In the genomic region with DNA sequence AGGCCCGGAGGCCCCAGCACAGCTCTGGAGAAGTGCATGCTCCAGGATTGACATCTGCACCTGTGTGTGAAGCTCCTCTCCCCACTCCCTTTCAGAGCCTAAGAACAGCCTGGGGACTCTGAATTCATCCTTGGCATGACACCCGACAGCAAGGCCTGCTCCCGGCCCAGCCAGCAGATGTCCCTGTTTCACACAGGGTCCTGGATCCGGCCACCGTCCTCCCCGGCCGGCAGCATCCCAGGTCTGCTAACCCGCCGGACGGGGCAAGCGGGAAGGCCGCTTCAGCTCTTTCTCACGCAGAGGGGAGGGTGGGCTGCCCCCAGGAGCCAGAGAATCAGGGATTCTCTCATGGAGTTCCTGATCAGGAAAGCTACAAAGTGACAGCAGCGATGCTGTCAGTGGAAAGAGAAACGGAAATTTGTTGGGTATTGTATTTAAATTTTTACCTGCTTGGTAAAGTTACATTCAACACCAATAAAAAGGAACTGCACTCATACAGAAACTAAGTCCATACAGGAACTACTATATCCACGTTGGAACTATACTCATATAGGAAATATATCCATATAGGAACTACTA, we compare ENCODE assay signal across 11 cellular contexts.
DNase-seq lines count a peak whose midpoint lies in the region; ATAC-seq and TF ChIP-seq lines count a peak whose summit lies in the region.
"Had no signal": no experiment of that assay in that cellular context is flagged by ENCODE, and none has a peak within 500 bp of the region (broad histone marks: within the 10 kb centered on the region; RNA-seq: fewer than 3 reads in every experiment).

No MANE protein-coding gene starts in this region.

- POLR2A ChIA-PET in MCF 10A (lab: Yijun Ruan, JAX) = no interaction called here

- no peaks in the 10 kb centered on the region for H3K27me3 Mint-ChIP-seq in MCF 10A (ENCODE audit: insufficient read depth, unreplicated experiment)
- H3K27me3 Mint-ChIP-seq in nephron (ENCODE audit: low read depth) = peaks cover 36% of the 10 kb centered on the region
- H3K27me3 Mint-ChIP-seq in mesothelial cell of epicardium (ENCODE audit: low read depth) = peaks cover 36% of the 10 kb centered on the region

- H3K4me3 ChIP-seq in NB4 (ENCODE audit: low read depth, low read length) = no peak overlapping the region
- H3K4me3 ChIP-seq: sigmoid colon had no signal

- CTCF ChIA-PET in MCF 10A (lab: Yijun Ruan, JAX) = interaction anchor here (0.6 to 0.7 kb wide), 3 partner anchors 13 to 484 kb away, joined by 3 to 4 read pairs (median 3); no protein-coding TSS in a partner anchor

- H3K36me3 Mint-ChIP-seq in MCF 10A (ENCODE audit: insufficient read depth, unreplicated experiment) (no peaks in the 10 kb centered on the region), nephron (ENCODE audit: low read depth) (no peaks in the 10 kb centered on the region), mesothelial cell of epicardium (no peaks in the 10 kb centered on the region)
- H3K36me3 Mint-ChIP-seq: activated naive CD8-positive, alpha-beta T cell had no signal

- H3K27ac Mint-ChIP-seq in MCF 10A (ENCODE audit: low read depth, unreplicated experiment) (no peak overlapping the region), nephron (no peak overlapping the region), mesothelial cell of epicardium (no peak overlapping the region)
- H3K27ac Mint-ChIP-seq: activated naive CD8-positive, alpha-beta T cell had no signal

- DNase-seq in DMS53 (lab: John Stamatoyannopoulos, UW) (peak; percentile 51), DMS53 treated with DMSO at 0.1 percent for 48 hours (lab: John Stamatoyannopoulos, UW; ENCODE audit: unreplicated experiment) (no peak), NB4 (ENCODE audit: low read depth) (peak; percentile 41), MCF 10A (ENCODE audit: unreplicated experiment) (peak; percentile 43), cortex of kidney (lab: John Stamatoyannopoulos, UW) (no peak), mesothelial cell of epicardium (ENCODE audit: low spot score in 2 of 2, unreplicated experiment in 2 of 2) (no peak)
- DNase-seq: NCI-H2081 treated with DMSO at 0.1 percent for 48 hours, sigmoid colon had no signal

- intact Hi-C loops in MCF 10A (cut with micrococcal nuclease) = loop anchor here (1.0 kb wide), 1 partner anchor 538 kb away; no protein-coding TSS in a partner anchor

- H3K4me1 Mint-ChIP-seq in MCF 10A (ENCODE audit: insufficient read depth, unreplicated experiment) (no peaks in the 10 kb centered on the region), nephron (peaks cover 3% of the 10 kb centered on the region), mesothelial cell of epicardium (no peaks in the 10 kb centered on the region)

- no peak for ATAC-seq in GM18907 (IDR thresholded peaks at IDR 0.05; ENCODE audit: unreplicated experiment)

- H3K9me3 Mint-ChIP-seq in MCF 10A (ENCODE audit: unreplicated experiment) (no peaks in the 10 kb centered on the region), nephron (no peaks in the 10 kb centered on the region), mesothelial cell of epicardium (no peaks in the 10 kb centered on the region)

- no peak for TF ChIP-seq POLR2A in NB4 (IDR thresholded peaks at IDR 0.05; ENCODE audit: extremely low read depth, insufficient read length)

- H3K4me3 Mint-ChIP-seq in MCF 10A (ENCODE audit: unreplicated experiment) (no peak overlapping the region), nephron (no peak overlapping the region), mesothelial cell of epicardium (no peak overlapping the region)
- H3K4me3 Mint-ChIP-seq: activated naive CD8-positive, alpha-beta T cell had no signal

- no TSS peak for BruUV-seq in MCF 10A (replicated peaks; lab: Mats Ljungman, UMichigan)

- TF ChIP-seq CTCF in NB4 (IDR thresholded peaks at IDR 0.05; ENCODE audit: low read depth, low read length) (peak; percentile 47), MCF 10A (IDR thresholded peaks at IDR 0.05; ENCODE audit: unreplicated experiment) (peak; percentile 46), nephron (IDR thresholded peaks at IDR 0.05; ENCODE audit: unreplicated experiment in 3 of 3) (peak; percentile 39 to 54 (median 42)), mesothelial cell of epicardium (IDR thresholded peaks at IDR 0.05; ENCODE audit: unreplicated experiment) (no peak)

Comparison
In these comparisons a context has a peak if more than half of its experiments do, and no peak if none do; other contexts are left out.
1. DNase-seq: peak in DMS53 (single experiment), NB4 (single experiment) and MCF 10A (single experiment); none in DMS53 treated with DMSO at 0.1 percent for 48 hours (single experiment), cortex of kidney (single experiment) and mesothelial cell of epicardium (0 of 2).